1 cellular context compared by ENCODE assay signal in genomic region chr22:31399211-31400022, GRCh38.
TF ChIP-seq lines count a peak whose summit lies in the region.

TSS of gene DRG1 (plus strand) at chr22:31399604. CDS start at chr22:31399684, 80 bp downstream.

TF ChIP-seq in HepG2, 621 proteins besides CTCF, POLR2A, EP300 and RAD21 (continued from another document and continues in another):
- TF ChIP-seq YEATS4 (CRISPR knock-in tag; IDR thresholded peaks at IDR 0.05; ENCODE audit: borderline replicate concordance) (peak; percentile 94), HNRNPH1 (optimal IDR thresholded peaks at IDR 0.05; ENCODE audit: low read depth, low read length) (no peak), SALL2 (CRISPR knock-in tag; IDR thresholded peaks at IDR 0.05) (peak; percentile 82), JUND (CRISPR knock-in tag; IDR thresholded peaks at IDR 0.05) (no peak; the same call in 1 of the 2 replicates), ZNF709 (CRISPR knock-in tag; IDR thresholded peaks at IDR 0.05) (peak; percentile 74; the same call in 1 of the 2 replicates), SNAI1 (CRISPR knock-in tag; IDR thresholded peaks at IDR 0.05; ENCODE audit: borderline replicate concordance) (0 out of 2 replicates have a peak, but pooled peaks have one; percentile 29), SRF (IDR thresholded peaks at IDR 0.05; ENCODE audit: low read depth, low read length) (no peak), ATF1 (CRISPR knock-in tag; IDR thresholded peaks at IDR 0.05) (no peak), PRPF4 (IDR thresholded peaks at IDR 0.05; ENCODE audit: low read depth, low read length, poor library complexity, severe bottlenecking) (no peak), ZNF503 (CRISPR knock-in tag; IDR thresholded peaks at IDR 0.05) (peak; percentile 62), EZH2 (conservative IDR thresholded peaks at IDR 0.05; ENCODE audit: low read depth, low read length) (no peak), ZNF20 (CRISPR knock-in tag; IDR thresholded peaks at IDR 0.05) (no peak), HMGXB4 (CRISPR knock-in tag; IDR thresholded peaks at IDR 0.05; ENCODE audit: borderline replicate concordance in 1 of 2, low read depth in 1 of 2) (peak; percentile 81 to 92), ZNF17 (CRISPR knock-in tag; IDR thresholded peaks at IDR 0.05) (no peak), SKIL (CRISPR knock-in tag; IDR thresholded peaks at IDR 0.05; ENCODE audit: borderline replicate concordance) (peak; percentile 83), DNMT3B (CRISPR knock-in tag; conservative IDR thresholded peaks at IDR 0.05) (no peak), IRX3 (CRISPR knock-in tag; IDR thresholded peaks at IDR 0.05; ENCODE audit: borderline replicate concordance, low read depth) (no peak), ZNF670 (CRISPR knock-in tag; IDR thresholded peaks at IDR 0.05; ENCODE audit: borderline replicate concordance) (peak; percentile 52; the same call in 1 of the 2 replicates), ZNF782 (CRISPR knock-in tag; IDR thresholded peaks at IDR 0.05; ENCODE audit: borderline replicate concordance) (peak; percentile 85; the same call in 1 of the 2 replicates), CSRNP1 (CRISPR knock-in tag; IDR thresholded peaks at IDR 0.05) (peak; percentile 84), MYNN (CRISPR knock-in tag; IDR thresholded peaks at IDR 0.05; ENCODE audit: low read depth) (no peak), ZBTB42 (CRISPR knock-in tag; IDR thresholded peaks at IDR 0.05) (0 out of 2 replicates have a peak, but pooled peaks have one; percentile 63), ARHGAP35 (CRISPR knock-in tag; IDR thresholded peaks at IDR 0.05; ENCODE audit: borderline replicate concordance) (no peak; the same call in 1 of the 2 replicates), ZGPAT (CRISPR knock-in tag; IDR thresholded peaks at IDR 0.05) (peak; percentile 84; the same call in 1 of the 2 replicates), MLLT10 (CRISPR knock-in tag; IDR thresholded peaks at IDR 0.05) (no peak), ZSCAN30 (CRISPR knock-in tag; IDR thresholded peaks at IDR 0.05) (0 out of 2 replicates have a peak, but pooled peaks have one; percentile 21), ZNF512B (CRISPR knock-in tag; IDR thresholded peaks at IDR 0.05; ENCODE audit: borderline replicate concordance) (no peak), PCBP1 (IDR thresholded peaks at IDR 0.05; ENCODE audit: borderline replicate concordance, low read depth, low read length) (no peak), RFXAP (CRISPR knock-in tag; IDR thresholded peaks at IDR 0.05; ENCODE audit: borderline replicate concordance) (peak; percentile 60), ZNF33B (CRISPR knock-in tag; IDR thresholded peaks at IDR 0.05) (0 out of 2 replicates have a peak, but pooled peaks have one; percentile 80), ZFAT (CRISPR knock-in tag; conservative IDR thresholded peaks at IDR 0.05) (no peak), ZNF691 (CRISPR knock-in tag; IDR thresholded peaks at IDR 0.05; ENCODE audit: borderline replicate concordance, low read depth) (no peak), HINFP (CRISPR knock-in tag; IDR thresholded peaks at IDR 0.05; ENCODE audit: low read depth) (no peak), U2AF2 (IDR thresholded peaks at IDR 0.05; ENCODE audit: low read depth, low read length) (no peak), YY1 (IDR thresholded peaks at IDR 0.05; ENCODE audit: insufficient read depth, insufficient replicate concordance, low read depth, low read length) (peak; percentile 56), PAWR (CRISPR knock-in tag; IDR thresholded peaks at IDR 0.05; ENCODE audit: borderline replicate concordance) (no peak), NCOA1 (CRISPR knock-in tag; IDR thresholded peaks at IDR 0.05) (no peak), ZNF496 (CRISPR knock-in tag; IDR thresholded peaks at IDR 0.05; ENCODE audit: insufficient replicate concordance) (no peak), ZNF816 (CRISPR knock-in tag; IDR thresholded peaks at IDR 0.05; ENCODE audit: borderline replicate concordance) (no peak; the same call in 1 of the 2 replicates), ZNF674 (CRISPR knock-in tag; IDR thresholded peaks at IDR 0.05; ENCODE audit: low read depth) (no peak), BCL6 (CRISPR knock-in tag; IDR thresholded peaks at IDR 0.05) (peak; percentile 34; the same call in 1 of the 2 replicates), ZNF629 (CRISPR knock-in tag; conservative IDR thresholded peaks at IDR 0.05) (peak; percentile 41; the same call in 1 of the 2 replicates), ZNF703 (CRISPR knock-in tag; IDR thresholded peaks at IDR 0.05; ENCODE audit: borderline replicate concordance) (no peak), DPF2 (CRISPR knock-in tag; IDR thresholded peaks at IDR 0.05; ENCODE audit: borderline replicate concordance, low read depth) (no peak), MAZ (IDR thresholded peaks at IDR 0.05; ENCODE audit: borderline replicate concordance, low read depth, low read length) (peak; percentile 61; the same call in 1 of the 2 replicates), MAZ (CRISPR knock-in tag; IDR thresholded peaks at IDR 0.05; ENCODE audit: low read depth) (peak; percentile 76), CREM (IDR thresholded peaks at IDR 0.05) (peak; percentile 50; the same call in 1 of the 2 replicates), CREM (CRISPR knock-in tag; IDR thresholded peaks at IDR 0.05) (no peak), KAT8 (CRISPR knock-in tag; IDR thresholded peaks at IDR 0.05) (peak; percentile 88), CBFB (CRISPR knock-in tag; IDR thresholded peaks at IDR 0.05) (no peak), ETS1 (CRISPR knock-in tag; IDR thresholded peaks at IDR 0.05) (peak; percentile 86; the same call in 1 of the 2 replicates)
